Comparison of ENCODE assay signal across 20 cellular contexts in genomic region chr11:39684155-39684554, GRCh38.
DNase-seq lines count a peak whose midpoint lies in the region; ATAC-seq, FAIRE-seq and TF ChIP-seq lines count a peak whose summit lies in the region.
"Had no signal": no experiment of that assay in that cellular context is flagged by ENCODE, and none has a peak within 500 bp of the region (broad histone marks: within the 10 kb centered on the region; RNA-seq: fewer than 3 reads in every experiment).

No MANE protein-coding gene starts in this region.

- no peak overlapping the region for H3K4me2 ChIP-seq in HepG2 (ENCODE audit: low read depth, low read length)
- no peak overlapping the region for H3K4me2 ChIP-seq in H1 (ENCODE audit: insufficient read depth in 1 of 2, low read depth in 2 of 2, low read length in 2 of 2)
- H3K4me2 ChIP-seq: A549; BLaER1 treated with 17β-estradiol and CSF1 and Interleukin-3, amounts not matched to agents 10 nM and 100 nM had no signal

- H3K4me1 ChIP-seq in HepG2 (ENCODE audit: insufficient read depth, low read length) = no peaks in the 10 kb centered on the region
- H3K4me1 ChIP-seq in right lobe of liver = no peaks in the 10 kb centered on the region
- peaks cover 0 to 3% (median 3%) of the 10 kb centered on the region in 4 experiments; a peak in 2 of 7 replicates for H3K4me1 ChIP-seq in H1 (replicated peaks in 1 of 4; ENCODE audit: control insufficient read depth in 3 of 4, insufficient read depth in 4 of 4, low read length in 3 of 4)
- H3K4me1 ChIP-seq: A549; BLaER1 treated with 17β-estradiol and CSF1 and Interleukin-3, amounts not matched to agents 10 nM and 100 nM; Caco-2 had no signal

- H4K5ac ChIP-seq in H1 (ENCODE audit: insufficient read length, low read depth, low read length) = no peak overlapping the region

- H2BK12ac ChIP-seq in H1 (ENCODE audit: low read depth, low read length) = no peak overlapping the region

- ATAC-seq in HepG2 (no peak), right lobe of liver (no peak)
- ATAC-seq: A549; CD8-positive, alpha-beta T cell had no signal

- H3K9ac ChIP-seq in HepG2 (ENCODE audit: insufficient read depth, low read depth, low read length) (no peak overlapping the region), H1 (replicated peaks in 1 of 4; ENCODE audit: extremely low read depth in 1 of 4, low read depth in 3 of 4, low read length in 3 of 4) (no peak overlapping the region)
- H3K9ac ChIP-seq: BLaER1 treated with 17β-estradiol and CSF1 and Interleukin-3, amounts not matched to agents 10 nM and 100 nM had no signal

- BruUV-seq in HepG2 (replicated peaks; lab: Mats Ljungman, UMichigan) = no TSS peak

- intact Hi-C loops in HepG2 (cut with micrococcal nuclease; ENCODE audit: unreplicated experiment) = no loop called here
- intact Hi-C loops in right lobe of liver (cut with DNase I) = no loop called here

- no peak overlapping the region for H2BK15ac ChIP-seq in H1 (ENCODE audit: low read length)

- no peak overlapping the region for H3K4ac ChIP-seq in H1 (replicated peaks; ENCODE audit: insufficient read length, low read depth, low read length)

- TF ChIP-seq CTCF in HepG2 (CRISPR knock-in tag; IDR thresholded peaks at IDR 0.05) (no peak), right lobe of liver (IDR thresholded peaks at IDR 0.05) (no peak), H1 (IDR thresholded peaks at IDR 0.05; ENCODE audit: control extremely low read depth in 1 of 3, insufficient read depth in 1 of 3, low read depth in 1 of 3, low read length in 3 of 3) (no peak)

- no peak overlapping the region for H3K27ac ChIP-seq in HepG2 (ENCODE audit: extremely low read length, insufficient read depth, low read length)
- no peak overlapping the region for H3K27ac ChIP-seq in right lobe of liver
- no peak overlapping the region for H3K27ac ChIP-seq in H1 (ENCODE audit: low read depth, low read length)
- H3K27ac ChIP-seq: 22Rv1; A549; BLaER1 treated with 17β-estradiol and CSF1 and Interleukin-3, amounts not matched to agents 10 nM and 100 nM; C4-2B had no signal

- no peak overlapping the region for H3K56ac ChIP-seq in H1 (replicated peaks; ENCODE audit: insufficient read length, low read depth, low read length)

- H4K8ac ChIP-seq in H1 (ENCODE audit: extremely low read depth, insufficient read depth, low read length) = no peak overlapping the region

- WGBS in HepG2 (ENCODE audit: low lambda C conversion rate) = 14% methylated on average over 2 of the region's 2 CpGs
- 73% methylated on average over 2 of the region's 2 CpGs for WGBS in right lobe of liver (ENCODE audit: insufficient coverage, low coverage, low lambda C conversion rate, missing lambda C conversion rate)
- 96% methylated on average over 2 of the region's 2 CpGs; no CpG with 5 or more reads in 1 of the 2 experiments for WGBS in H1 (ENCODE audit: extremely low coverage in 1 of 2, insufficient coverage in 1 of 2, insufficient read length in 1 of 2, insufficient replicate concordance in 2 of 2, low coverage in 1 of 2, low lambda C conversion rate in 2 of 2, missing lambda C conversion rate in 1 of 2), 2 experiments

- H3K9me3 ChIP-seq in HepG2 (ENCODE audit: low read length) (peaks cover 41% of the 10 kb centered on the region), right lobe of liver (no peaks in the 10 kb centered on the region), H1 (ENCODE audit: insufficient read depth in 2 of 2, low read depth in 1 of 2, low read length in 1 of 2) (no peaks in the 10 kb centered on the region)
- H3K9me3 ChIP-seq: Caco-2 had no signal

- no peak overlapping the region for H2BK5ac ChIP-seq in H1 (ENCODE audit: low read depth, low read length)

- no peak for FAIRE-seq in HepG2 (lab: Jason Lieb, UNC)
- peak; percentile 7 for FAIRE-seq in H1 (lab: Jason Lieb, UNC)
- FAIRE-seq: A549, D721Med, G401.6, GM12891, GM19239 had no signal

- no peak overlapping the region for H3K14ac ChIP-seq in H1 (ENCODE audit: insufficient read length)

- POLR2A ChIA-PET in HepG2 (lab: Yijun Ruan, JAX) (no interaction called here), H1 (lab: Charles Lee; ENCODE audit: partially characterized antibody) (no interaction called here)

- no peak overlapping the region for H2AK5ac ChIP-seq in H1 (ENCODE audit: low read depth, low read length)

- no peaks in the 10 kb centered on the region for H3K79me1 ChIP-seq in H1 (ENCODE audit: low read depth, low read length)

- no peak overlapping the region for H3K18ac ChIP-seq in H1 (ENCODE audit: extremely low read depth, low read length)

- H2BK120ac ChIP-seq in H1 (replicated peaks; ENCODE audit: low read depth, low read length) = no peak overlapping the region

- DNase-seq in HepG2 (ENCODE audit: low spot score) (no peak), right lobe of liver (no peak), H1 (ENCODE audit: low read depth in 1 of 2, low spot score in 2 of 2) (no peak), NCI-H2196 (lab: John Stamatoyannopoulos, UW; ENCODE audit: unreplicated experiment) (no peak), NCI-H446 treated with DMSO at 0.1 percent for 48 hours (lab: John Stamatoyannopoulos, UW) (no peak)
- DNase-seq: AML-193; Caco-2; Calu3; CD4-positive, alpha-beta T cell; CD8-positive, alpha-beta T cell; DMS79 treated with DMSO at 0.1 percent for 48 hours; GF-D8 had no signal

- H3K23ac ChIP-seq in H1 (ENCODE audit: insufficient read length) = no peak overlapping the region

- no peaks in the 10 kb centered on the region for H3K23me2 ChIP-seq in H1 (ENCODE audit: low read depth, low read length)

- TF ChIP-seq EP300 in HepG2 (IDR thresholded peaks at IDR 0.05; ENCODE audit: low read depth in 2 of 2, low read length in 2 of 2) (no peak), HepG2 (CRISPR knock-in tag; IDR thresholded peaks at IDR 0.05; ENCODE audit: borderline replicate concordance) (no peak), H1 (IDR thresholded peaks at IDR 0.05; ENCODE audit: borderline replicate concordance in 1 of 2, low read depth in 2 of 2, low read length in 2 of 2) (no peak)

- H3K36me3 ChIP-seq in HepG2 (replicated peaks in 1 of 2; ENCODE audit: control insufficient read depth in 1 of 2, insufficient read depth in 2 of 2, low read length in 2 of 2) (no peaks in the 10 kb centered on the region), right lobe of liver (no peaks in the 10 kb centered on the region), H1 (ENCODE audit: control insufficient read depth in 2 of 4, insufficient read depth in 4 of 4, low read length in 3 of 4) (no peaks in the 10 kb centered on the region)
- H3K36me3 ChIP-seq: BLaER1 treated with 17β-estradiol and CSF1 and Interleukin-3, amounts not matched to agents 10 nM and 100 nM had no signal

- no peaks in the 10 kb centered on the region for H3K27me3 ChIP-seq in HepG2 (ENCODE audit: control insufficient read depth in 1 of 2, insufficient read depth in 2 of 2, low read length in 2 of 2)
- H3K27me3 ChIP-seq in right lobe of liver = no peaks in the 10 kb centered on the region
- H3K27me3 ChIP-seq in H1 (replicated peaks in 1 of 4; ENCODE audit: control insufficient read depth in 3 of 4, extremely low read depth in 1 of 4, insufficient read depth in 3 of 4, low read length in 3 of 4) = no peaks in the 10 kb centered on the region
- H3K27me3 ChIP-seq: BLaER1 treated with 17β-estradiol and CSF1 and Interleukin-3, amounts not matched to agents 10 nM and 100 nM had no signal

- no peaks in the 10 kb centered on the region for H3K79me2 ChIP-seq in HepG2 (ENCODE audit: insufficient read depth, low read length)
- H3K79me2 ChIP-seq in H1 (ENCODE audit: control insufficient read depth in 1 of 2, insufficient read depth in 2 of 2, low read length in 2 of 2) = no peaks in the 10 kb centered on the region

- no peak overlapping the region for H2BK20ac ChIP-seq in H1 (ENCODE audit: low read length)

- no peaks in the 10 kb centered on the region for H4K20me1 ChIP-seq in HepG2 (ENCODE audit: insufficient read depth, low read length)
- no peaks in the 10 kb centered on the region for H4K20me1 ChIP-seq in H1 (replicated peaks in 1 of 2; ENCODE audit: control insufficient read depth in 1 of 2, insufficient read depth in 2 of 2, low read length in 2 of 2)
- H4K20me1 ChIP-seq: BLaER1 treated with 17β-estradiol and CSF1 and Interleukin-3, amounts not matched to agents 10 nM and 100 nM had no signal

- TF ChIP-seq POLR2A in HepG2 (IDR thresholded peaks at IDR 0.05; ENCODE audit: insufficient read depth in 1 of 2, low read depth in 2 of 2, low read length in 2 of 2) (no peak), right lobe of liver (IDR thresholded peaks at IDR 0.05) (no peak), H1 (IDR thresholded peaks at IDR 0.05; ENCODE audit: control extremely low read depth in 1 of 2, low read depth in 2 of 2, low read length in 2 of 2) (no peak)

- TF ChIP-seq RAD21 in HepG2 (CRISPR knock-in tag; IDR thresholded peaks at IDR 0.05) (no peak), H1 (IDR thresholded peaks at IDR 0.05 in 1 of 2, conservative IDR thresholded peaks at IDR 0.05 in 1 of 2; ENCODE audit: low read depth in 2 of 2, low read length in 2 of 2) (no peak)

- no peak overlapping the region for H4K91ac ChIP-seq in H1 (replicated peaks; ENCODE audit: insufficient read length, low read length)

- H3K4me3 ChIP-seq in HepG2 (replicated peaks in 1 of 3; ENCODE audit: insufficient read depth in 1 of 3, low read depth in 2 of 3, low read length in 3 of 3) (no peak overlapping the region), right lobe of liver (no peak overlapping the region), H1 (ENCODE audit: extremely low read depth in 1 of 4, insufficient read depth in 2 of 4, low read depth in 3 of 4, low read length in 4 of 4) (no peak overlapping the region)
- H3K4me3 ChIP-seq: A549; BLaER1 treated with 17β-estradiol and CSF1 and Interleukin-3, amounts not matched to agents 10 nM and 100 nM had no signal

- no peak overlapping the region for H2AFZ ChIP-seq in HepG2 (ENCODE audit: low read length)
- peak overlapping the region; percentile 25; the same call in 1 of the 2 replicates for H2AFZ ChIP-seq in H1 (ENCODE audit: low read length)

- in situ Hi-C loops in HepG2 (cut with HindIII; ENCODE audit: extremely low pct_ligation_motif_present, low pct_unique_long_range_greater_than_20kb) = no loop called here

- CTCF ChIA-PET in HepG2 (lab: Yijun Ruan, JAX; ENCODE audit: low intra/inter-chr PET ratio, low total read pairs) = no interaction called here
- CTCF ChIA-PET in H1 (lab: Charles Lee; ENCODE audit: partially characterized antibody) = interaction anchor here (1.5 kb wide), 1 partner anchor 441 kb away, joined by 4 read pairs; no protein-coding TSS in a partner anchor

TF ChIP-seq in HepG2, 621 proteins besides CTCF, POLR2A, EP300 and RAD21:
- TF ChIP-seq ZNF589 (CRISPR knock-in tag; conservative IDR thresholded peaks at IDR 0.05) (no peak), HNRNPK (IDR thresholded peaks at IDR 0.05; ENCODE audit: low read depth, low read length, poor library complexity, severe bottlenecking) (peak; percentile 89)

TF ChIP-seq in H1, 55 proteins besides CTCF, POLR2A, EP300 and RAD21 (continues in another document):
- TF ChIP-seq ATF3 (IDR thresholded peaks at IDR 0.05; ENCODE audit: insufficient read depth, low read depth, low read length) = no peak
- TF ChIP-seq GTF2F1 (IDR thresholded peaks at IDR 0.05; ENCODE audit: borderline replicate concordance, low read depth, low read length) = no peak
